Comparison of ENCODE assay signal across 24 cellular contexts in genomic region chr12:127654383-127654985, GRCh38.
DNase-seq lines count a peak whose midpoint lies in the region; ATAC-seq, FAIRE-seq and TF ChIP-seq lines count a peak whose summit lies in the region.
"Had no signal": no experiment of that assay in that cellular context is flagged by ENCODE, and none has a peak within 500 bp of the region (broad histone marks: within the 10 kb centered on the region; RNA-seq: fewer than 3 reads in every experiment).

No MANE protein-coding gene starts in this region.

- TF ChIP-seq RAD21 in liver (IDR thresholded peaks at IDR 0.05) (no peak), HepG2 (CRISPR knock-in tag; IDR thresholded peaks at IDR 0.05) (no peak)

- 52% methylated on average over 10 of the region's 10 CpGs for WGBS in liver
- 6% methylated on average over 6 of the region's 10 CpGs for WGBS in HepG2 (ENCODE audit: low lambda C conversion rate)
- 51 to 66% (median 60%) methylated on average over 8 to 10 of the region's 10 CpGs for WGBS in adrenal gland, 4 donors
- no CpG with 5 or more reads among the region's 10 CpGs for WGBS in neuronal stem cell (ENCODE audit: extremely low coverage in 2 of 2, insufficient read length in 2 of 2, insufficient replicate concordance in 1 of 2), 2 donors

- H2AFZ ChIP-seq in HepG2 (ENCODE audit: low read length), result no peak overlapping the region
- H2AFZ ChIP-seq in neuronal stem cell (ENCODE audit: low read length), result no peak overlapping the region
- H2AFZ ChIP-seq: GM23338 had no signal

- H4K8ac ChIP-seq in neuronal stem cell (ENCODE audit: low read depth, low read length), result no peak overlapping the region

- H2BK12ac ChIP-seq in neuronal stem cell (ENCODE audit: low read length), result no peak overlapping the region

- no peak for TF ChIP-seq POLR2A in HepG2 (IDR thresholded peaks at IDR 0.05; ENCODE audit: insufficient read depth in 1 of 2, low read depth in 2 of 2, low read length in 2 of 2)
- no peak for TF ChIP-seq POLR2A in adrenal gland (IDR thresholded peaks at IDR 0.05)

- H4K91ac ChIP-seq in neuronal stem cell (ENCODE audit: low read depth, low read length, poor library complexity), result no peak overlapping the region

- H3K79me1 ChIP-seq in neuronal stem cell (ENCODE audit: low read depth, low read length), result no peaks in the 10 kb centered on the region

- H3K27ac ChIP-seq in liver (ENCODE audit: low read depth in 1 of 2, low read length in 2 of 2), result no peak overlapping the region
- H3K27ac ChIP-seq in HepG2 (ENCODE audit: extremely low read length, insufficient read depth, low read length), result no peak overlapping the region
- no peak overlapping the region for H3K27ac ChIP-seq in adrenal gland
- H3K27ac ChIP-seq in neuronal stem cell (replicated peaks; ENCODE audit: low read length), result no peak overlapping the region
- H3K27ac ChIP-seq: A549; BLaER1 treated with 17β-estradiol and CSF1 and Interleukin-3, amounts not matched to agents 10 nM and 100 nM had no signal

- no peak for DNase-seq in HepG2 (ENCODE audit: low spot score)
- peak in 5 of 7 donors; percentile 16 to 79 (median 30) for DNase-seq in adrenal gland
- no peak for DNase-seq in neuronal stem cell (ENCODE audit: low spot score)
- no peak for DNase-seq in NCI-H226
- no peak for DNase-seq in activated gamma-delta T cell treated with Interleukin-2 at 50 U/mL for 16 hours
- DNase-seq in Kasumi-1 (lab: John Stamatoyannopoulos, UW), result no peak
- DNase-seq: 8988T; ACHN; AML-193; BE2C; CD4-positive, alpha-beta T cell; CD8-positive, alpha-beta memory T cell; DMS 273 treated with DMSO at 0.1 percent for 48 hours; DMS79; EL; GDM1; H9 had no signal

- no TSS peak for BruUV-seq in HepG2 (replicated peaks; lab: Mats Ljungman, UMichigan)

- in situ Hi-C loops in HepG2 (cut with HindIII; ENCODE audit: extremely low pct_ligation_motif_present, low pct_unique_long_range_greater_than_20kb), result no loop called here

- no peaks in the 10 kb centered on the region for H3K9me3 ChIP-seq in liver (ENCODE audit: control insufficient read depth in 4 of 4, low read length in 3 of 4)
- no peaks in the 10 kb centered on the region; the same call in 1 of the 2 replicates for H3K9me3 ChIP-seq in HepG2 (ENCODE audit: low read length)
- no peaks in the 10 kb centered on the region for H3K9me3 ChIP-seq in adrenal gland (replicated peaks in 1 of 3)
- H3K9me3 ChIP-seq in neuronal stem cell (replicated peaks in 1 of 2; ENCODE audit: control insufficient read depth in 2 of 2, insufficient read depth in 1 of 2, low read depth in 1 of 2, low read length in 2 of 2), result no peaks in the 10 kb centered on the region
- H3K9me3 ChIP-seq: A549 had no signal

- FAIRE-seq in HepG2 (lab: Jason Lieb, UNC), result no peak
- FAIRE-seq: A549, D721Med, GM12878 had no signal

- no peak overlapping the region for H3K4me2 ChIP-seq in HepG2 (ENCODE audit: low read depth, low read length)
- H3K4me2 ChIP-seq in neuronal stem cell (ENCODE audit: insufficient read depth, low read length, poor library complexity, severe bottlenecking), result no peak overlapping the region
- H3K4me2 ChIP-seq: A549, GM23338 had no signal

- intact Hi-C loops in HepG2 (cut with micrococcal nuclease; ENCODE audit: unreplicated experiment) (no loop called here), adrenal gland (cut with DNase I) (no loop called here)

- POLR2A ChIA-PET in HepG2 (lab: Yijun Ruan, JAX), result no interaction called here

- no peak for TF ChIP-seq CTCF in liver (IDR thresholded peaks at IDR 0.05; ENCODE audit: low read depth, low read length, missing input control)
- no peak for TF ChIP-seq CTCF in HepG2 (CRISPR knock-in tag; IDR thresholded peaks at IDR 0.05)
- TF ChIP-seq CTCF in adrenal gland (IDR thresholded peaks at IDR 0.05), result no peak

- no peak overlapping the region for H2BK5ac ChIP-seq in neuronal stem cell (ENCODE audit: low read length)

- H3K4me1 ChIP-seq in liver (ENCODE audit: control insufficient read depth in 4 of 4, insufficient read depth in 4 of 4, low read length in 3 of 4) (peaks cover 0 to 3% (median 0%) of the 10 kb centered on the region in 4 donors), HepG2 (ENCODE audit: insufficient read depth, low read length) (no peaks in the 10 kb centered on the region), adrenal gland (replicated peaks in 1 of 2) (no peaks in the 10 kb centered on the region), neuronal stem cell (ENCODE audit: control insufficient read depth in 2 of 2, insufficient read depth in 1 of 2, low read depth in 1 of 2, low read length in 2 of 2) (peaks cover 0 to 1% of the 10 kb centered on the region in 2 donors)
- H3K4me1 ChIP-seq: A549, BE2C had no signal

- no peak overlapping the region for H3K4ac ChIP-seq in neuronal stem cell (ENCODE audit: low read length)

- H3K9ac ChIP-seq in liver (ENCODE audit: low read depth in 1 of 2, low read length in 2 of 2) (no peak overlapping the region), HepG2 (ENCODE audit: insufficient read depth, low read depth, low read length) (no peak overlapping the region), neuronal stem cell (ENCODE audit: low read depth, low read length, poor library complexity) (no peak overlapping the region)
- H3K9ac ChIP-seq: BLaER1 treated with 17β-estradiol and CSF1 and Interleukin-3, amounts not matched to agents 10 nM and 100 nM had no signal

- ATAC-seq in HepG2, result no peak
- ATAC-seq: A549, GM12878, GM23338, HCT116 had no signal

- H3K23ac ChIP-seq in neuronal stem cell (ENCODE audit: low read depth, low read length, poor library complexity), result no peak overlapping the region

- no peak overlapping the region for H3K18ac ChIP-seq in neuronal stem cell (ENCODE audit: low read length)

- H3K79me2 ChIP-seq in HepG2 (ENCODE audit: insufficient read depth, low read length), result no peaks in the 10 kb centered on the region

- H3K4me3 ChIP-seq in liver (ENCODE audit: low read depth in 1 of 3, low read length in 3 of 3) (no peak overlapping the region), HepG2 (replicated peaks in 1 of 3; ENCODE audit: insufficient read depth in 1 of 3, low read depth in 2 of 3, low read length in 3 of 3) (no peak overlapping the region), adrenal gland (no peak overlapping the region), neuronal stem cell (ENCODE audit: low read length in 2 of 2) (no peak overlapping the region)
- H3K4me3 ChIP-seq: A549; BLaER1 treated with 17β-estradiol and CSF1 and Interleukin-3, amounts not matched to agents 10 nM and 100 nM; GM12878; GM23338 had no signal

- no peaks in the 10 kb centered on the region for H4K20me1 ChIP-seq in HepG2 (ENCODE audit: insufficient read depth, low read length)
- H4K20me1 ChIP-seq: BLaER1 treated with 17β-estradiol and CSF1 and Interleukin-3, amounts not matched to agents 10 nM and 100 nM had no signal

- H3K14ac ChIP-seq in neuronal stem cell (ENCODE audit: low read length), result peak overlapping the region; percentile 85

- no peak overlapping the region for H2AK5ac ChIP-seq in neuronal stem cell (ENCODE audit: low read depth, low read length)

- H2BK15ac ChIP-seq in neuronal stem cell (ENCODE audit: low read length), result no peak overlapping the region

- TF ChIP-seq EP300 in HepG2 (IDR thresholded peaks at IDR 0.05; ENCODE audit: low read depth in 2 of 2, low read length in 2 of 2), result no peak
- TF ChIP-seq EP300 in HepG2 (CRISPR knock-in tag; IDR thresholded peaks at IDR 0.05; ENCODE audit: borderline replicate concordance), result no peak

- CTCF ChIA-PET in HepG2 (lab: Yijun Ruan, JAX; ENCODE audit: low intra/inter-chr PET ratio, low total read pairs), result no interaction called here

- H3K27me3 ChIP-seq in liver (ENCODE audit: control insufficient read depth in 4 of 4, insufficient read depth in 4 of 4, low read length in 3 of 4) (no peaks in the 10 kb centered on the region), HepG2 (ENCODE audit: control insufficient read depth in 1 of 2, insufficient read depth in 2 of 2, low read length in 2 of 2) (no peaks in the 10 kb centered on the region), adrenal gland (no peaks in the 10 kb centered on the region), neuronal stem cell (ENCODE audit: control insufficient read depth in 3 of 3, insufficient read depth in 3 of 3, low read depth in 1 of 3, low read length in 3 of 3) (no peaks in the 10 kb centered on the region)
- H3K27me3 ChIP-seq: BE2C; BLaER1 treated with 17β-estradiol and CSF1 and Interleukin-3, amounts not matched to agents 10 nM and 100 nM had no signal

- H2BK120ac ChIP-seq in neuronal stem cell (ENCODE audit: low read depth, low read length), result no peak overlapping the region

- no peaks in the 10 kb centered on the region for H3K36me3 ChIP-seq in liver (ENCODE audit: control insufficient read depth in 4 of 4, insufficient read depth in 3 of 4, low read depth in 1 of 4, low read length in 3 of 4)
- H3K36me3 ChIP-seq in HepG2 (replicated peaks in 1 of 2; ENCODE audit: control insufficient read depth in 1 of 2, insufficient read depth in 2 of 2, low read length in 2 of 2), result no peaks in the 10 kb centered on the region
- no peaks in the 10 kb centered on the region for H3K36me3 ChIP-seq in adrenal gland (replicated peaks in 1 of 2)
- H3K36me3 ChIP-seq in neuronal stem cell (replicated peaks in 1 of 2; ENCODE audit: control insufficient read depth in 2 of 2, insufficient read depth in 2 of 2, low read length in 2 of 2), result no peaks in the 10 kb centered on the region
- H3K36me3 ChIP-seq: BE2C; BLaER1 treated with 17β-estradiol and CSF1 and Interleukin-3, amounts not matched to agents 10 nM and 100 nM had no signal

TF ChIP-seq in liver, 16 proteins besides CTCF, POLR2A, EP300 and RAD21:
- TF ChIP-seq FOXA2 (IDR thresholded peaks at IDR 0.05) (no peak), MAX (IDR thresholded peaks at IDR 0.05) (peak; percentile 9), TAF1 (conservative IDR thresholded peaks at IDR 0.05) (no peak), HNF4A (conservative IDR thresholded peaks at IDR 0.05) (peak in 1 of 2 donors; percentile 9), EGR1 (IDR thresholded peaks at IDR 0.05; ENCODE audit: low read depth in 2 of 2) (peak in 1 of 2 donors; percentile 17), RXRA (IDR thresholded peaks at IDR 0.05) (peak in 1 of 2 donors; percentile 77)

TF ChIP-seq in HepG2, 621 proteins besides CTCF, POLR2A, EP300 and RAD21 (continues in another document):
- TF ChIP-seq NFE2L1 (CRISPR knock-in tag; IDR thresholded peaks at IDR 0.05; ENCODE audit: borderline replicate concordance) (no peak), ZNF672 (CRISPR knock-in tag; IDR thresholded peaks at IDR 0.05) (no peak), HOMEZ (CRISPR knock-in tag; IDR thresholded peaks at IDR 0.05; ENCODE audit: low read depth) (no peak), ELF3 (CRISPR knock-in tag; IDR thresholded peaks at IDR 0.05) (no peak)

Comparison
In these comparisons a context has a peak if more than half of its experiments do, and no peak if none do; other contexts are left out.
1. DNase-seq: peak in adrenal gland (5 of 7); none in HepG2 (single experiment), neuronal stem cell (single experiment), NCI-H226 (single experiment), activated gamma-delta T cell treated with Interleukin-2 at 50 U/mL for 16 hours (single experiment) and Kasumi-1 (0 of 2).